ENCODE assay signal across 1 cellular context in genomic region chr5:139968547-139969261, GRCh38.
A peak's percentile ranks its signal among the peaks of the same experiment; 100 is the strongest.
TF ChIP-seq lines count a peak whose summit lies in the region.

No MANE protein-coding gene starts in this region.

TF ChIP-seq in GM12878, 131 proteins besides CTCF, POLR2A, EP300 and RAD21 (continued from another document and continues in another):
- TF ChIP-seq ZNF687 (IDR thresholded peaks at IDR 0.05): no peak
- no peak for TF ChIP-seq SRF (IDR thresholded peaks at IDR 0.05; ENCODE audit: low read depth in 2 of 2, low read length in 2 of 2)
- TF ChIP-seq IKZF1 (conservative IDR thresholded peaks at IDR 0.05): peak; percentile 55
- no peak for TF ChIP-seq SMAD1 (IDR thresholded peaks at IDR 0.05; ENCODE audit: low read depth, partially characterized antibody)
- no peak for TF ChIP-seq ZNF384 (IDR thresholded peaks at IDR 0.05; ENCODE audit: borderline replicate concordance, low read depth, low read length)
- no peak for TF ChIP-seq E2F8 (IDR thresholded peaks at IDR 0.05; ENCODE audit: low read depth, partially characterized antibody)
- no peak for TF ChIP-seq SUZ12 (IDR thresholded peaks at IDR 0.05; ENCODE audit: unreplicated experiment)
- TF ChIP-seq MEF2A (IDR thresholded peaks at IDR 0.05; ENCODE audit: insufficient read depth, low read depth, low read length): no peak
- peak; percentile 98 for TF ChIP-seq SMC3 (IDR thresholded peaks at IDR 0.05; ENCODE audit: borderline replicate concordance, low read length)
- no peak for TF ChIP-seq GABPA (IDR thresholded peaks at IDR 0.05; ENCODE audit: low read depth)
- TF ChIP-seq CBX5 (IDR thresholded peaks at IDR 0.05; ENCODE audit: low read depth): no peak
- TF ChIP-seq BCL3 (IDR thresholded peaks at IDR 0.05; ENCODE audit: borderline replicate concordance, insufficient read depth, low read depth, low read length, poor library complexity, severe bottlenecking): no peak
- TF ChIP-seq CHD1 (IDR thresholded peaks at IDR 0.05; ENCODE audit: low read depth, low read length): no peak
- TF ChIP-seq SMAD5 (IDR thresholded peaks at IDR 0.05; ENCODE audit: low read depth): no peak
- TF ChIP-seq TARDBP (IDR thresholded peaks at IDR 0.05; ENCODE audit: borderline replicate concordance): peak; percentile 87
- TF ChIP-seq IRF5 (IDR thresholded peaks at IDR 0.05; ENCODE audit: borderline replicate concordance): no peak
- peak; percentile 93; the same call in 1 of the 2 replicates for TF ChIP-seq ZNF592 (IDR thresholded peaks at IDR 0.05)
- no peak for TF ChIP-seq HDAC6 (IDR thresholded peaks at IDR 0.05; ENCODE audit: unreplicated experiment)
- TF ChIP-seq ZNF217 (IDR thresholded peaks at IDR 0.05): no peak
- TF ChIP-seq NFYA (IDR thresholded peaks at IDR 0.05; ENCODE audit: borderline replicate concordance, low read depth, low read length): no peak
- peak; percentile 68; the same call in 1 of the 2 replicates for TF ChIP-seq TCF12 (IDR thresholded peaks at IDR 0.05; ENCODE audit: low read depth, low read length)
- no peak for TF ChIP-seq SUPT20H (IDR thresholded peaks at IDR 0.05; ENCODE audit: borderline replicate concordance, control insufficient read depth, low read depth, low read length)
- TF ChIP-seq CEBPB (IDR thresholded peaks at IDR 0.05; ENCODE audit: borderline replicate concordance in 1 of 2, low read depth in 2 of 2, low read length in 2 of 2): no peak
- no peak for TF ChIP-seq CBX3 (IDR thresholded peaks at IDR 0.05; ENCODE audit: borderline replicate concordance, low read depth)
- no peak for TF ChIP-seq BCL11A (IDR thresholded peaks at IDR 0.05; ENCODE audit: low read depth, low read length)
- TF ChIP-seq DPF2 (IDR thresholded peaks at IDR 0.05): peak; percentile 53; the same call in 1 of the 2 replicates
- TF ChIP-seq CREM (IDR thresholded peaks at IDR 0.05; ENCODE audit: low read depth): peak; percentile 31; the same call in 1 of the 2 replicates
- no peak for TF ChIP-seq ZSCAN29 (IDR thresholded peaks at IDR 0.05)
- TF ChIP-seq BHLHE40 (IDR thresholded peaks at IDR 0.05; ENCODE audit: borderline replicate concordance in 1 of 2, low read depth in 2 of 2, low read length in 1 of 2): peak; percentile 40 to 47; a peak in 2 of 4 replicates
- 0 out of 2 replicates have a peak, but pooled peaks have one; percentile 63 for TF ChIP-seq ZNF24 (IDR thresholded peaks at IDR 0.05)
- TF ChIP-seq REST (IDR thresholded peaks at IDR 0.05; ENCODE audit: low read depth, low read length): no peak
- TF ChIP-seq EED (IDR thresholded peaks at IDR 0.05; ENCODE audit: low read depth): peak; percentile 47; the same call in 1 of the 2 replicates
- TF ChIP-seq ATF7 (IDR thresholded peaks at IDR 0.05; ENCODE audit: low read depth): no peak
- peak; percentile 27 for TF ChIP-seq MEF2B (IDR thresholded peaks at IDR 0.05; ENCODE audit: partially characterized antibody, poor library complexity, severe bottlenecking)
- TF ChIP-seq NFXL1 (IDR thresholded peaks at IDR 0.05; ENCODE audit: borderline replicate concordance): no peak
- TF ChIP-seq KDM1A (IDR thresholded peaks at IDR 0.05; ENCODE audit: borderline replicate concordance): no peak
- TF ChIP-seq POLR2AphosphoS5 (IDR thresholded peaks at IDR 0.05; ENCODE audit: low read length): no peak
- no peak for TF ChIP-seq EGR1 (IDR thresholded peaks at IDR 0.05; ENCODE audit: borderline replicate concordance in 1 of 2, low read depth in 2 of 2, low read length in 2 of 2)
- no peak for TF ChIP-seq RELB (IDR thresholded peaks at IDR 0.05; ENCODE audit: low read depth)
- TF ChIP-seq RCOR1 (conservative IDR thresholded peaks at IDR 0.05; ENCODE audit: low read depth, low read length): no peak
- TF ChIP-seq NR2F1 (conservative IDR thresholded peaks at IDR 0.05): peak; percentile 40; the same call in 1 of the 2 replicates
- TF ChIP-seq POLR2AphosphoS2 (IDR thresholded peaks at IDR 0.05; ENCODE audit: low read depth, low read length): no peak
- no peak for TF ChIP-seq ATF2 (IDR thresholded peaks at IDR 0.05; ENCODE audit: low read length)
